In genomic region chr6:46217671-46218131, GRCh38 we compare ENCODE assay signal across 8 cellular contexts. TPM values are rescaled to one million over a fixed set of nuclear protein-coding genes. Genes with fewer than 3 reads are reported as not detected.
A peak's percentile ranks its signal among the peaks of the same experiment; 100 is the strongest.
DNase-seq lines count a peak whose midpoint lies in the region; ATAC-seq and TF ChIP-seq lines count a peak whose summit lies in the region.

No MANE protein-coding gene starts in this region.

- H3K9me3 Mint-ChIP-seq in activated CD8-positive, alpha-beta memory T cell treated with anti-CD3 and anti-CD28 coated beads, Interleukin-2, amount 10 ng/mL, durations not matched to agents 7 days and 5 days (ENCODE audit: low read depth), result no peaks in the 10 kb centered on the region
- no peaks in the 10 kb centered on the region for H3K9me3 Mint-ChIP-seq in osteocyte (ENCODE audit: unreplicated experiment)
- peaks cover 0 to 3% (median under 1%) of the 10 kb centered on the region in 8 donors for H3K9me3 Mint-ChIP-seq in CD4-positive, alpha-beta memory T cell

- H3K27ac Mint-ChIP-seq in activated CD8-positive, alpha-beta memory T cell treated with anti-CD3 and anti-CD28 coated beads, Interleukin-2, amount 10 ng/mL, durations not matched to agents 7 days and 5 days, result no peak overlapping the region
- H3K27ac Mint-ChIP-seq in osteocyte (ENCODE audit: unreplicated experiment), result no peak overlapping the region
- no peak overlapping the region for H3K27ac Mint-ChIP-seq in CD4-positive, alpha-beta memory T cell

- no peak overlapping the region for H3K4me3 Mint-ChIP-seq in activated CD8-positive, alpha-beta memory T cell treated with anti-CD3 and anti-CD28 coated beads, Interleukin-2, amount 10 ng/mL, durations not matched to agents 7 days and 5 days
- H3K4me3 Mint-ChIP-seq in osteocyte (ENCODE audit: unreplicated experiment), result no peak overlapping the region
- no peak overlapping the region for H3K4me3 Mint-ChIP-seq in CD4-positive, alpha-beta memory T cell

- no peaks in the 10 kb centered on the region for H3K4me1 ChIP-seq in CD4-positive, alpha-beta memory T cell (ENCODE audit: insufficient read depth, low read length)

- peaks cover 7% of the 10 kb centered on the region for H3K4me1 Mint-ChIP-seq in activated CD8-positive, alpha-beta memory T cell treated with anti-CD3 and anti-CD28 coated beads, Interleukin-2, amount 10 ng/mL, durations not matched to agents 7 days and 5 days
- H3K4me1 Mint-ChIP-seq in osteocyte (ENCODE audit: unreplicated experiment), result no peaks in the 10 kb centered on the region
- H3K4me1 Mint-ChIP-seq in CD4-positive, alpha-beta memory T cell, result no peaks in the 10 kb centered on the region

- in situ Hi-C loops in GM13976 (cut with MboI; ENCODE audit: low sequenced_read_pairs, unreplicated experiment), result loop anchor here (25.0 kb wide), 2 partner anchors 280 to 420 kb away; no protein-coding TSS in a partner anchor

- no peak overlapping the region for H3K4me3 ChIP-seq in CD4-positive, alpha-beta memory T cell (ENCODE audit: low read length in 2 of 2)

- H3K9me3 ChIP-seq in CD4-positive, alpha-beta memory T cell (ENCODE audit: control insufficient read depth in 1 of 2, low read length in 2 of 2), result no peaks in the 10 kb centered on the region

- POLR2A ChIA-PET in CD4-positive, alpha-beta memory T cell (lab: Charles Lee; ENCODE audit: partially characterized antibody), result no interaction called here

- no peaks in the 10 kb centered on the region for H3K27me3 ChIP-seq in CD4-positive, alpha-beta memory T cell (ENCODE audit: insufficient read depth, low read length)

- no peaks in the 10 kb centered on the region for H3K36me3 Mint-ChIP-seq in activated CD8-positive, alpha-beta memory T cell treated with anti-CD3 and anti-CD28 coated beads, Interleukin-2, amount 10 ng/mL, durations not matched to agents 7 days and 5 days
- no peaks in the 10 kb centered on the region for H3K36me3 Mint-ChIP-seq in osteocyte (ENCODE audit: unreplicated experiment)
- H3K36me3 Mint-ChIP-seq in CD4-positive, alpha-beta memory T cell, result no peaks in the 10 kb centered on the region

- DNase-seq in GM13976 (ENCODE audit: low spot score) (peak; percentile 55), LHCN-M2 (ENCODE audit: low read depth) (peak; percentile 75), left ventricle myocardium superior (peak; percentile 42), osteocyte (ENCODE audit: extremely low spot score, unreplicated experiment) (no peak), NCI-H2029 treated with DMSO at 0.1 percent for 48 hours (lab: John Stamatoyannopoulos, UW) (no peak)
- no peak for DNase-seq in activated CD8-positive, alpha-beta memory T cell treated with anti-CD3 and anti-CD28 coated beads, Interleukin-2, amount 10 ng/mL, durations not matched to agents 7 days and 5 days
- DNase-seq in CD4-positive, alpha-beta memory T cell, result no peak

- H3K27me3 Mint-ChIP-seq in activated CD8-positive, alpha-beta memory T cell treated with anti-CD3 and anti-CD28 coated beads, Interleukin-2, amount 10 ng/mL, durations not matched to agents 7 days and 5 days, result peaks cover 2% of the 10 kb centered on the region
- H3K27me3 Mint-ChIP-seq in osteocyte (ENCODE audit: unreplicated experiment), result peaks cover 3% of the 10 kb centered on the region
- peaks cover 1 to 3% of the 10 kb centered on the region in 2 donors for H3K27me3 Mint-ChIP-seq in CD4-positive, alpha-beta memory T cell

- CTCF ChIA-PET in activated CD8-positive, alpha-beta memory T cell treated with anti-CD3 and anti-CD28 coated beads, Interleukin-2, amount 10 ng/mL, durations not matched to agents 7 days and 5 days (lab: Charles Lee), result interaction anchor here (0.8 to 1.5 kb wide), 3 partner anchors 10 to 192 kb away, joined by 3 to 9 read pairs (median 9); no protein-coding TSS in a partner anchor
- CTCF ChIA-PET in CD4-positive, alpha-beta memory T cell (lab: Charles Lee; ENCODE audit: partially characterized antibody), result interaction anchor here (0.9 to 1.2 kb wide), 2 partner anchors 10 to 84 kb away, joined by 3 read pairs; no protein-coding TSS in a partner anchor

- intact Hi-C loops in left ventricle myocardium superior (cut with micrococcal nuclease), result no loop called here
- intact Hi-C loops in CD4-positive, alpha-beta memory T cell (cut with micrococcal nuclease), result no loop called here

- H3K27ac ChIP-seq in CD4-positive, alpha-beta memory T cell (ENCODE audit: low read depth, low read length), result no peak overlapping the region

- no peak for TF ChIP-seq CTCF in GM13976 (IDR thresholded peaks at IDR 0.05; ENCODE audit: borderline replicate concordance, control extremely low read depth, extremely low read depth, insufficient read depth, missing control alignments)
- no peak for TF ChIP-seq CTCF in osteocyte (IDR thresholded peaks at IDR 0.05)

- no peaks in the 10 kb centered on the region for H3K36me3 ChIP-seq in CD4-positive, alpha-beta memory T cell (ENCODE audit: insufficient read depth, low read length)

- peak; percentile 59 for ATAC-seq in GM21423 (IDR thresholded peaks at IDR 0.05; ENCODE audit: unreplicated experiment)
- peak; percentile 81 for ATAC-seq in left ventricle myocardium superior
- ATAC-seq in activated CD8-positive, alpha-beta memory T cell treated with anti-CD3 and anti-CD28 coated beads, Interleukin-2, amount 10 ng/mL, durations not matched to agents 7 days and 5 days, result no peak

RNA-seq across cellular contexts. Expression of gene ENPP5, which starts 46.9 kb away (rescaled TPM):
- 1.3 and 2.2 TPM in 2 replicates for total RNA-seq in LHCN-M2 (2014; rRNA removed)
- 0.56 TPM for polyA plus RNA-seq in LHCN-M2 (2012)
- total RNA-seq in left ventricle myocardium superior, result 3.2 TPM
- under 1 TPM in 1 of 2 experiments, not detected in 1; 0.58 TPM for total RNA-seq in activated CD8-positive, alpha-beta memory T cell treated with anti-CD3 and anti-CD28 coated beads, Interleukin-2, amount 10 ng/mL, durations not matched to agents 7 days and 5 days
- not detected in 2 replicates for total RNA-seq in osteocyte
- total RNA-seq in CD4-positive, alpha-beta memory T cell, result 1 to 10 TPM in 1 of 2 experiments, under 1 TPM in 1; 0.89 to 1.2 TPM
- polyA plus RNA-seq in CD4-positive, alpha-beta memory T cell, result 1 to 10 TPM; 2.1 TPM

Comparison
In these comparisons a context has a peak if more than half of its experiments do, and no peak if none do; other contexts are left out.
1. DNase-seq: peak in GM13976 (single experiment), LHCN-M2 (single experiment) and left ventricle myocardium superior (single experiment); none in activated CD8-positive, alpha-beta memory T cell treated with anti-CD3 and anti-CD28 coated beads, Interleukin-2, amount 10 ng/mL, durations not matched to agents 7 days and 5 days (single experiment), osteocyte (single experiment), CD4-positive, alpha-beta memory T cell (0 of 5) and NCI-H2029 treated with DMSO at 0.1 percent for 48 hours (single experiment).